ENCODE assay signal across 19 cellular contexts in genomic region chr21:36175771-36176565, GRCh38. TPM values are rescaled to one million over a fixed set of nuclear protein-coding genes. Genes with fewer than 3 reads are reported as not detected.
DNase-seq lines count a peak whose midpoint lies in the region; ATAC-seq and TF ChIP-seq lines count a peak whose summit lies in the region.
"Had no signal": no experiment of that assay in that cellular context is flagged by ENCODE, and none has a peak within 500 bp of the region (broad histone marks: within the 10 kb centered on the region; RNA-seq: fewer than 3 reads in every experiment).

No MANE protein-coding gene starts in this region.

- no peak for TF ChIP-seq CTCF in mucosa of descending colon (IDR thresholded peaks at IDR 0.05)

- peak; percentile 39 for DNase-seq in DMS 273 (lab: John Stamatoyannopoulos, UW; ENCODE audit: unreplicated experiment)
- DNase-seq in DMS 273 treated with DMSO at 0.1 percent for 48 hours (lab: John Stamatoyannopoulos, UW), result no peak
- peak; percentile 32 for DNase-seq in COLO668 (lab: John Stamatoyannopoulos, UW; ENCODE audit: unreplicated experiment)
- no peak for DNase-seq in T-helper 17 cell
- DNase-seq in mucosa of descending colon, result no peak
- no peak for DNase-seq in NCI-H2107 (lab: John Stamatoyannopoulos, UW)
- DNase-seq: activated CD8-positive, alpha-beta memory T cell treated with anti-CD3 and anti-CD28 coated beads for 24 hours; amniotic stem cell; DMS79 treated with DMSO at 0.1 percent for 48 hours; heart right ventricle; MG63; NCI-H2081 treated with DMSO at 0.1 percent for 48 hours; NK-92 treated with Interleukin-12 subunit alpha and Interleukin-12 subunit beta, amount 100 ng/mL, for 24 hours had no signal

- intact Hi-C loops in mucosa of descending colon (cut with DNase I, micrococcal nuclease), result no loop called here

- no peaks in the 10 kb centered on the region for H3K9me3 ChIP-seq in T-helper 17 cell (ENCODE audit: control insufficient read depth, low read length, poor library complexity, severe bottlenecking)
- no peaks in the 10 kb centered on the region for H3K9me3 ChIP-seq in mucosa of descending colon

- no peaks in the 10 kb centered on the region for H3K4me1 ChIP-seq in mucosa of descending colon (ENCODE audit: low read depth)

- ATAC-seq in T-helper 17 cell (no peak), mucosa of descending colon (peak; percentile 51), GM18868 (IDR thresholded peaks at IDR 0.05; ENCODE audit: unreplicated experiment) (no peak), GM18520 (IDR thresholded peaks at IDR 0.05; ENCODE audit: unreplicated experiment) (no peak)
- ATAC-seq: heart right ventricle had no signal

- no peak overlapping the region for H3K27ac Mint-ChIP-seq in T-helper 17 cell
- H3K27ac Mint-ChIP-seq: activated T-helper 1 cell treated with anti-CD3 and anti-CD28 coated beads, Interleukin-12 subunit alpha, Interleukin-12 subunit beta, Interleukin-2, Interleukin-4 antibody, amounts not matched to agents 30 ng/mL and 10 ng/mL and 1 ng/mL, durations not matched to agents 14 hours and 24 hours and 36 hours; stimulated activated naive CD8-positive, alpha-beta T cell treated with anti-CD3 and anti-CD28 coated beads, Interleukin-15, Interleukin-2, amounts not matched to agents 100 ng/mL and 50 ng/mL, for 24 hours; type B pancreatic cell had no signal

- H3K4me1 Mint-ChIP-seq in T-helper 17 cell, result peaks cover 11% of the 10 kb centered on the region

- no peak overlapping the region for H3K4me3 ChIP-seq in mucosa of descending colon
- H3K4me3 ChIP-seq: heart right ventricle, lung, MG63 had no signal

- no peaks in the 10 kb centered on the region for H3K36me3 ChIP-seq in mucosa of descending colon (ENCODE audit: low read depth)
- H3K36me3 ChIP-seq: MG63 had no signal

- no peaks in the 10 kb centered on the region for H3K27me3 Mint-ChIP-seq in T-helper 17 cell
- H3K27me3 Mint-ChIP-seq: stimulated activated naive CD8-positive, alpha-beta T cell treated with anti-CD3 and anti-CD28 coated beads, Interleukin-15, Interleukin-2, amounts not matched to agents 100 ng/mL and 50 ng/mL, for 24 hours; type B pancreatic cell had no signal

- no peaks in the 10 kb centered on the region for H3K36me3 Mint-ChIP-seq in T-helper 17 cell (ENCODE audit: low read depth)

- H3K4me3 Mint-ChIP-seq in T-helper 17 cell, result peak overlapping the region; percentile 57
- H3K4me3 Mint-ChIP-seq: activated T-helper 1 cell treated with anti-CD3 and anti-CD28 coated beads, Interleukin-12 subunit alpha, Interleukin-12 subunit beta, Interleukin-2, Interleukin-4 antibody, amounts not matched to agents 30 ng/mL and 10 ng/mL and 1 ng/mL, durations not matched to agents 14 hours and 24 hours and 36 hours; stimulated activated naive CD8-positive, alpha-beta T cell treated with anti-CD3 and anti-CD28 coated beads, Interleukin-15, Interleukin-2, amounts not matched to agents 100 ng/mL and 50 ng/mL, for 24 hours; type B pancreatic cell had no signal

RNA-seq across cellular contexts. Expression of gene DOP1B, which starts 19.3 kb away (rescaled TPM):
- total RNA-seq in T-helper 17 cell (10 to 100 TPM; 25.3 to 35.0 TPM), mucosa of descending colon (10 to 100 TPM; 40.4 to 87.3 (median 73.1) TPM)

RNA-seq across cellular contexts. Expression of gene CBR3, which starts 41.1 kb away (rescaled TPM):
- 1 to 10 TPM; 2.2 to 3.1 TPM for total RNA-seq in T-helper 17 cell
- 1 to 10 TPM in 2 of 3 donors, under 1 TPM in 1; 0.75 to 5.0 (median 4.1) TPM for total RNA-seq in mucosa of descending colon

Comparison
In these comparisons a context has a peak if more than half of its experiments do, and no peak if none do; other contexts are left out.
1. DNase-seq: peak in DMS 273 (single experiment) and COLO668 (single experiment); none in DMS 273 treated with DMSO at 0.1 percent for 48 hours (single experiment), T-helper 17 cell (0 of 3), mucosa of descending colon (0 of 3) and NCI-H2107 (single experiment).